ENCODE assay signal across 8 cellular contexts in the genomic region with DNA sequence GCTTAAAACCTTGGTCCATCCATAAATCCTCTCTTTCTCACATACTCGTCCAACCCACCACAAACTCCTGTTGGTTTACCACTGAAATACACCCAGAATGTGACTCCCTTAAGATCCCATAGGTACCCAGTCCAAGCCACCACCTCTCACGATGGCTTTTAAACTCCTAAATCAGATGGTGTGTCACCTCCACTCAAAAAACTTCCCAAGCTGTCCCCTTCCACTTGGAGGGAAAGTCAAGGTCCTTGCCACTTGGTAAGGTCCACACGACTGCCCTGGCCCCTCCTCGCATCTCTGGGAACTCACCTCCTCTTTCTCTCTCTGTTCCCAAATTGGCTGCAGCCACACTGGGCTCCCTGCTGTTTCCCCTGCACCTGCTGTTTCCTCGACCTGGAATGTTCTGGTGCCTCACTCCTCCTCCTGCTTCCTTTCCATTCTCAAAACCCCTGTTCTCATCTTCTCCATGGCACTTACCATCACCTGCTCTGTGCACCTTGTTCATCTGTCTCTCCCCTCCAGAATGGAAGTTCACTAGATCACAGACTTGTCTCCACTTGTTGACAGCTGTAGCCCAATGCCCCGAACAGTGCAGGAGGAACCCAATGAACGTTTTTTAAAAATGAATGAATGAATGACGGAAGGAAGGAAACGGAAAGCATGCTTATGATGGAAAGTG. TPM values are rescaled to one million over a fixed set of nuclear protein-coding genes. Genes with fewer than 3 reads are reported as not detected.
DNase-seq lines count a peak whose midpoint lies in the region; ATAC-seq, FAIRE-seq and TF ChIP-seq lines count a peak whose summit lies in the region.

No MANE protein-coding gene starts in this region.

- DNase-seq in SK-N-SH, result peak; percentile 49
- no peak for DNase-seq in fibroblast of lung (ENCODE audit: low read depth in 2 of 2)
- DNase-seq in sigmoid colon, result peak; percentile 27
- no peak for DNase-seq in H54 (ENCODE audit: insufficient read length, low spot score)

- no peaks in the 10 kb centered on the region for H3K9me2 ChIP-seq in SK-N-SH

- H3K4me3 ChIP-seq in BLaER1 (peak overlapping the region; percentile 88), HEK293 (ENCODE audit: low read depth, low read length) (peak overlapping the region; percentile 74), SK-N-SH (ENCODE audit: low read depth in 2 of 2, low read length in 1 of 2) (peak overlapping the region; percentile 68 to 90), fibroblast of lung (replicated peaks in 1 of 4; ENCODE audit: control extremely low read depth in 1 of 4, insufficient read depth in 1 of 4, low read depth in 3 of 4, low read length in 4 of 4) (peak overlapping the region; percentile 61 to 88 (median 78)), sigmoid colon (peak overlapping the region; percentile 57 to 86 (median 68))

- H3K27ac ChIP-seq in BLaER1 (peak overlapping the region; percentile 71; the same call in 1 of the 2 replicates), HEK293 (ENCODE audit: extremely low read depth, low read depth, low read length) (no peak overlapping the region), SK-N-SH (ENCODE audit: low read depth in 2 of 2, low read length in 1 of 2) (no peak overlapping the region), fibroblast of lung (ENCODE audit: insufficient read depth, low read length) (no peak overlapping the region), sigmoid colon (no peak overlapping the region)

- no peak for FAIRE-seq in H54 (lab: Jason Lieb, UNC)

- H4K20me1 ChIP-seq in BLaER1 (no peaks in the 10 kb centered on the region), SK-N-SH (ENCODE audit: insufficient read depth) (no peaks in the 10 kb centered on the region), fibroblast of lung (ENCODE audit: control insufficient read depth, extremely low read depth, insufficient read depth, low read length) (no peaks in the 10 kb centered on the region)

- intact Hi-C loops in sigmoid colon (cut with DNase I), result loop anchor here (5.0 kb wide), 1 partner anchor 50 kb away; the partner anchor contains the start of gene GPER1

- H3K79me2 ChIP-seq in SK-N-SH (ENCODE audit: insufficient read depth) (peaks cover 47% of the 10 kb centered on the region), fibroblast of lung (ENCODE audit: control insufficient read depth, insufficient read depth, low read length) (peaks cover 9% of the 10 kb centered on the region)

- 15% methylated on average over 9 of the region's 9 CpGs for WGBS in SK-N-SH (ENCODE audit: low lambda C conversion rate)
- 18 to 26% methylated on average over 9 of the region's 9 CpGs for WGBS in sigmoid colon, 2 donors

- peak overlapping the region; percentile 76; the same call in 1 of the 2 replicates for H2AFZ ChIP-seq in SK-N-SH (ENCODE audit: low read depth)
- peak overlapping the region; percentile 94 for H2AFZ ChIP-seq in fibroblast of lung (ENCODE audit: low read length)

- H3K9ac ChIP-seq in BLaER1, result peak overlapping the region; percentile 87
- H3K9ac ChIP-seq in SK-N-SH, result peak overlapping the region; percentile 78; the same call in 1 of the 2 replicates
- no peak overlapping the region for H3K9ac ChIP-seq in fibroblast of lung (ENCODE audit: insufficient read depth, low read length)

- POLR2A ChIA-PET in HEK293 (lab: Yijun Ruan, JAX) (interaction anchor here (0.8 kb wide), 1 partner anchor 51 kb away, joined by 3 read pairs; no protein-coding TSS in a partner anchor), SK-N-SH (lab: Yijun Ruan, JAX) (interaction anchor here (0.6 to 2.2 kb wide), 3 partner anchors 11 to 162 kb away, joined by 3 to 9 read pairs (median 4); partner anchors contain the start of gene COX19)

- no peak for TF ChIP-seq CTCF in HEK293 (tag by site-specific recombination; IDR thresholded peaks at IDR 0.05)
- TF ChIP-seq CTCF in SK-N-SH (IDR thresholded peaks at IDR 0.05), result no peak
- TF ChIP-seq CTCF in fibroblast of lung (conservative IDR thresholded peaks at IDR 0.05 in 1 of 2, IDR thresholded peaks at IDR 0.05 in 1 of 2; ENCODE audit: low read depth in 1 of 2, low read length in 2 of 2), result no peak
- TF ChIP-seq CTCF in sigmoid colon (IDR thresholded peaks at IDR 0.05), result no peak

- CTCF ChIA-PET in HEK293 (lab: Yijun Ruan, JAX) (interaction anchor here (0.6 to 3.6 kb wide), 5 partner anchors 39 to 977 kb away, joined by 3 to 16 read pairs (median 11); no protein-coding TSS in a partner anchor), SK-N-SH (lab: Yijun Ruan, JAX) (interaction anchor here (0.9 to 9.7 kb wide), 13 partner anchors 12 to 295 kb away, joined by 3 to 327 read pairs (median 4); partner anchors contain the start of gene GPER1)

- H3K9me3 ChIP-seq in BLaER1 (peaks cover 12% of the 10 kb centered on the region), HEK293 (ENCODE audit: control insufficient read depth, insufficient read depth, low read depth, low read length) (no peaks in the 10 kb centered on the region), SK-N-SH (no peaks in the 10 kb centered on the region), fibroblast of lung (ENCODE audit: control insufficient read depth, insufficient read depth, low read depth, low read length) (no peaks in the 10 kb centered on the region), sigmoid colon (no peaks in the 10 kb centered on the region)

- H3K4me1 ChIP-seq in BLaER1, result peaks cover 39% of the 10 kb centered on the region
- H3K4me1 ChIP-seq in HEK293 (ENCODE audit: control insufficient read depth, insufficient read depth, low read length), result no peaks in the 10 kb centered on the region; the same call in 1 of the 2 replicates
- H3K4me1 ChIP-seq in SK-N-SH (ENCODE audit: control insufficient read depth in 1 of 2, insufficient read depth in 2 of 2, low read depth in 1 of 2, low read length in 1 of 2), result peaks cover 4 to 14% of the 10 kb centered on the region in 2 experiments; a peak in 2 of 4 replicates
- peaks cover 3% of the 10 kb centered on the region for H3K4me1 ChIP-seq in fibroblast of lung (ENCODE audit: control insufficient read depth, extremely low read depth, insufficient read depth, low read length)
- H3K4me1 ChIP-seq in sigmoid colon, result peaks cover 0 to 19% (median 16%) of the 10 kb centered on the region in 4 donors

- peak overlapping the region; percentile 98 for H3K4me2 ChIP-seq in BLaER1
- peak overlapping the region; percentile 78 for H3K4me2 ChIP-seq in SK-N-SH
- peak overlapping the region; percentile 76 for H3K4me2 ChIP-seq in fibroblast of lung (ENCODE audit: extremely low read depth, insufficient read depth, low read length)

- peaks cover 12% of the 10 kb centered on the region for H3K36me3 ChIP-seq in BLaER1
- peaks cover 0 to 4% of the 10 kb centered on the region in 2 experiments; a peak in 1 of 3 replicates for H3K36me3 ChIP-seq in HEK293 (ENCODE audit: control insufficient read depth in 2 of 2, insufficient read depth in 1 of 2, low read length in 2 of 2)
- no peaks in the 10 kb centered on the region for H3K36me3 ChIP-seq in SK-N-SH (replicated peaks in 1 of 2; ENCODE audit: control insufficient read depth in 1 of 2, insufficient read depth in 2 of 2, low read length in 1 of 2)
- H3K36me3 ChIP-seq in fibroblast of lung (ENCODE audit: control insufficient read depth, insufficient read depth, low read length), result no peaks in the 10 kb centered on the region
- H3K36me3 ChIP-seq in sigmoid colon, result no peaks in the 10 kb centered on the region

- H3K27me3 ChIP-seq in BLaER1, result no peaks in the 10 kb centered on the region
- H3K27me3 ChIP-seq in SK-N-SH (ENCODE audit: insufficient read depth), result no peaks in the 10 kb centered on the region
- H3K27me3 ChIP-seq in fibroblast of lung (ENCODE audit: control insufficient read depth, insufficient read depth, low read length), result no peaks in the 10 kb centered on the region
- H3K27me3 ChIP-seq in sigmoid colon, result no peaks in the 10 kb centered on the region

- peaks cover 9% of the 10 kb centered on the region for H3F3A ChIP-seq in SK-N-SH (replicated peaks; ENCODE audit: insufficient read depth)

- TF ChIP-seq RAD21 in SK-N-SH (IDR thresholded peaks at IDR 0.05; ENCODE audit: low read length), result no peak

- TF ChIP-seq EP300 in SK-N-SH (IDR thresholded peaks at IDR 0.05; ENCODE audit: borderline replicate concordance in 1 of 2, low read depth in 1 of 2, low read length in 1 of 2) (no peak), sigmoid colon (IDR thresholded peaks at IDR 0.05) (no peak)

- TF ChIP-seq POLR2A in sigmoid colon (IDR thresholded peaks at IDR 0.05) (no peak), H54 (IDR thresholded peaks at IDR 0.05; ENCODE audit: low read depth, low read length) (no peak)

- ATAC-seq in HG03520 (IDR thresholded peaks at IDR 0.05; ENCODE audit: unreplicated experiment) (no peak), HG03460 (IDR thresholded peaks at IDR 0.05; ENCODE audit: unreplicated experiment) (no peak)

TF ChIP-seq in SK-N-SH, 30 proteins besides CTCF, POLR2A, EP300 and RAD21 (continues in another document):
- TF ChIP-seq RFX5 (IDR thresholded peaks at IDR 0.05; ENCODE audit: low read length), result no peak

RNA-seq across cellular contexts. Expression of gene ZFAND2A, which starts 23.0 kb away (rescaled TPM):
- 38.9 and 48.5 TPM in 2 replicates for polyA plus RNA-seq in SK-N-SH (2012; rRNA removed)
- polyA plus RNA-seq in SK-N-SH (2012; cell fraction: cytosol; rRNA removed), result 35.7 and 38.9 TPM in 2 replicates
- polyA plus RNA-seq in SK-N-SH (2012; cell fraction: nucleus; rRNA removed), result 53.1 and 58.2 TPM in 2 replicates
- total RNA-seq in fibroblast of lung, result 18.7 and 20.5 TPM in 2 replicates
- 22.0 and 35.1 TPM in 2 replicates for polyA plus RNA-seq in fibroblast of lung
- polyA plus RNA-seq in fibroblast of lung (2012), result 18.8 and 27.3 TPM in 2 replicates
- polyA minus RNA-seq in fibroblast of lung (ENCODE audit: low replicate concordance), result 4.3 and 16.2 TPM in 2 replicates
- 10 to 100 TPM; 21.6 to 28.2 (median 25.0) TPM for total RNA-seq in sigmoid colon
- 100 to 1,000 TPM in 1 of 3 donors, 10 to 100 TPM in 2; 35.5 to 231 (median 99.7) TPM for polyA plus RNA-seq in sigmoid colon

RNA-seq across cellular contexts. Expression of gene GPER1, which starts 49.1 kb away (rescaled TPM):
- polyA plus RNA-seq in SK-N-SH (2012; rRNA removed) (4.0 and 6.4 TPM in 2 replicates), fibroblast of lung (2.0 and 2.4 TPM in 2 replicates), sigmoid colon (1 to 10 TPM; 3.5 to 4.2 (median 3.9) TPM)
- 2.2 and 4.1 TPM in 2 replicates for polyA plus RNA-seq in SK-N-SH (2012; cell fraction: cytosol; rRNA removed)
- polyA plus RNA-seq in SK-N-SH (2012; cell fraction: nucleus; rRNA removed), result 4.3 and 5.5 TPM in 2 replicates
- total RNA-seq in fibroblast of lung (1.5 and 2.3 TPM in 2 replicates), sigmoid colon (10 to 100 TPM in 2 of 4 donors, 1 to 10 TPM in 2; 4.6 to 15.8 (median 8.1) TPM)
- 2.2 and 2.9 TPM in 2 replicates for polyA plus RNA-seq in fibroblast of lung (2012)
- polyA minus RNA-seq in fibroblast of lung (ENCODE audit: low replicate concordance), result 3.5 TPM in 2 replicates

Comparison
In these comparisons a context has a peak if more than half of its experiments do, and no peak if none do; other contexts are left out.
1. DNase-seq: peak in SK-N-SH (single experiment) and sigmoid colon (single experiment); none in fibroblast of lung (0 of 2) and H54 (single experiment).
2. Peak in every context shown above with its lines, with median percentiles within 50 percentile points of each other: H3K4me2 ChIP-seq and H3K4me3 ChIP-seq.